ENCODE assay signal across 1 cellular context in the genomic region with DNA sequence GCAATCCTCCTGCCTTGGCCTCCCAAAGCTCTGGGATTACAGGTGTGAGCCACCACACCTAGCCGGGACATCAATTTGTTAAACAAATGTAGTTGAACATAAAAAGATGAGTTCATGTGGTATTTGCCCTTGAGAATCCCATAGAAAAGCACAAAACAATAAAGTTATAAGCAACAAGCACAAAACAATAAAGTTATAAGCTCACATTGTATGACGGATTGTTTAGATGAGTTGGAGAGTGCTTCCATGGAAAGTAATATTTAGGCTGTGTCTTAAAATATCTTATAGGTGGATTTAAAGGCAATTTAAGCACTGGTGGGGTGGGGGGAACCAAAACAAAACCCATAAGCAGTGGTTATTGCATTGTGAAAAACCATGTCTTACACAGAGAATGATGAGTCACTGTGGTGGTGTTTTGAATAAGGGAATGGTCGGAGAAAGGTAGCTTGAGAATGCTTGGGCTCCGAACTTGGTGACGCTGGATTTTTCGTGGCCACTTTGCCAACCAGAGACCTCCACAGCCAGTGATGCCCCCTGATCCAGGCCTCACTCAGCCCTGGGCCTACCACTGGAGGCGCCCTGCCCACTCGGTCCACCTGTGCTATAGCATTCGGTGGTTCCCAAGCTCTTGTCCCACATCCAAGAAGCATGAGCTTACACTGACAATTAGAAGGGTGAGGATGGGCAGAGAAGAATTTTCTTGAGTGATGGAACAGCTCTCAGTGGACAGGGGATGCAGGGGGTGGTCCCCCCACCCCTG.
TF ChIP-seq lines count a peak whose summit lies in the region.

No MANE protein-coding gene starts in this region.

TF ChIP-seq in K562, 482 proteins besides CTCF, POLR2A, EP300 and RAD21 (continued from another document and continues in another):
- TF ChIP-seq, protein P1, sequence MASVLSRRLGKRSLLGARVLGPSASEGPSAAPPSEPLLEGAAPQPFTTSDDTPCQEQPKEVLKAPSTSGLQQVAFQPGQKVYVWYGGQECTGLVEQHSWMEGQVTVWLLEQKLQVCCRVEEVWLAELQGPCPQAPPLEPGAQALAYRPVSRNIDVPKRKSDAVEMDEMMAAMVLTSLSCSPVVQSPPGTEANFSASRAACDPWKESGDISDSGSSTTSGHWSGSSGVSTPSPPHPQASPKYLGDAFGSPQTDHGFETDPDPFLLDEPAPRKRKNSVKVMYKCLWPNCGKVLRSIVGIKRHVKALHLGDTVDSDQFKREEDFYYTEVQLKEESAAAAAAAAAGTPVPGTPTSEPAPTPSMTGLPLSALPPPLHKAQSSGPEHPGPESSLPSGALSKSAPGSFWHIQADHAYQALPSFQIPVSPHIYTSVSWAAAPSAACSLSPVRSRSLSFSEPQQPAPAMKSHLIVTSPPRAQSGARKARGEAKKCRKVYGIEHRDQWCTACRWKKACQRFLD (CRISPR knock-in tag; IDR thresholded peaks at IDR 0.05) = no peak
- TF ChIP-seq ZNF316 (IDR thresholded peaks at IDR 0.05) (0 out of 2 replicates have a peak, but pooled peaks have one; percentile 22), TAF1 (IDR thresholded peaks at IDR 0.05; ENCODE audit: control insufficient read depth, extremely low read depth, insufficient read depth, low read length, severe bottlenecking) (no peak), ZNF140 (CRISPR knock-in tag; IDR thresholded peaks at IDR 0.05) (no peak), SREBF2 (CRISPR knock-in tag; IDR thresholded peaks at IDR 0.05) (no peak), HMGN3 (IDR thresholded peaks at IDR 0.05; ENCODE audit: borderline replicate concordance, extremely low read depth, insufficient read length, low read depth, low read length) (no peak), FOS (IDR thresholded peaks at IDR 0.05; ENCODE audit: extremely low read depth, insufficient read length) (no peak), SREBF1 (IDR thresholded peaks at IDR 0.05; ENCODE audit: borderline replicate concordance, low read depth, low read length) (no peak), ZNF444 (CRISPR knock-in tag; IDR thresholded peaks at IDR 0.05) (no peak)
- TF ChIP-seq, protein P2, sequence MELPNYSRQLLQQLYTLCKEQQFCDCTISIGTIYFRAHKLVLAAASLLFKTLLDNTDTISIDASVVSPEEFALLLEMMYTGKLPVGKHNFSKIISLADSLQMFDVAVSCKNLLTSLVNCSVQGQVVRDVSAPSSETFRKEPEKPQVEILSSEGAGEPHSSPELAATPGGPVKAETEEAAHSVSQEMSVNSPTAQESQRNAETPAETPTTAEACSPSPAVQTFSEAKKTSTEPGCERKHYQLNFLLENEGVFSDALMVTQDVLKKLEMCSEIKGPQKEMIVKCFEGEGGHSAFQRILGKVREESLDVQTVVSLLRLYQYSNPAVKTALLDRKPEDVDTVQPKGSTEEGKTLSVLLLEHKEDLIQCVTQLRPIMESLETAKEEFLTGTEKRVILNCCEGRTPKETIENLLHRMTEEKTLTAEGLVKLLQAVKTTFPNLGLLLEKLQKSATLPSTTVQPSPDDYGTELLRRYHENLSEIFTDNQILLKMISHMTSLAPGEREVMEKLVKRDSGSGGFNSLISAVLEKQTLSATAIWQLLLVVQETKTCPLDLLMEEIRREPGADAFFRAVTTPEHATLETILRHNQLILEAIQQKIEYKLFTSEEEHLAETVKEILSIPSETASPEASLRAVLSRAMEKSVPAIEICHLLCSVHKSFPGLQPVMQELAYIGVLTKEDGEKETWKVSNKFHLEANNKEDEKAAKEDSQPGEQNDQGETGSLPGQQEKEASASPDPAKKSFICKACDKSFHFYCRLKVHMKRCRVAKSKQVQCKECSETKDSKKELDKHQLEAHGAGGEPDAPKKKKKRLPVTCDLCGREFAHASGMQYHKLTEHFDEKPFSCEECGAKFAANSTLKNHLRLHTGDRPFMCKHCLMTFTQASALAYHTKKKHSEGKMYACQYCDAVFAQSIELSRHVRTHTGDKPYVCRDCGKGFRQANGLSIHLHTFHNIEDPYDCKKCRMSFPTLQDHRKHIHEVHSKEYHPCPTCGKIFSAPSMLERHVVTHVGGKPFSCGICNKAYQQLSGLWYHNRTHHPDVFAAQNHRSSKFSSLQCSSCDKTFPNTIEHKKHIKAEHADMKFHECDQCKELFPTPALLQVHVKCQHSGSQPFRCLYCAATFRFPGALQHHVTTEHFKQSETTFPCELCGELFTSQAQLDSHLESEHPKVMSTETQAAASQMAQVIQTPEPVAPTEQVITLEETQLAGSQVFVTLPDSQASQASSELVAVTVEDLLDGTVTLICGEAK (IDR thresholded peaks at IDR 0.05) = peak; percentile 81
- TF ChIP-seq, protein P2 (CRISPR knock-in tag; IDR thresholded peaks at IDR 0.05) = peak; percentile 75; the same call in 1 of the 2 replicates
- TF ChIP-seq, protein P3, sequence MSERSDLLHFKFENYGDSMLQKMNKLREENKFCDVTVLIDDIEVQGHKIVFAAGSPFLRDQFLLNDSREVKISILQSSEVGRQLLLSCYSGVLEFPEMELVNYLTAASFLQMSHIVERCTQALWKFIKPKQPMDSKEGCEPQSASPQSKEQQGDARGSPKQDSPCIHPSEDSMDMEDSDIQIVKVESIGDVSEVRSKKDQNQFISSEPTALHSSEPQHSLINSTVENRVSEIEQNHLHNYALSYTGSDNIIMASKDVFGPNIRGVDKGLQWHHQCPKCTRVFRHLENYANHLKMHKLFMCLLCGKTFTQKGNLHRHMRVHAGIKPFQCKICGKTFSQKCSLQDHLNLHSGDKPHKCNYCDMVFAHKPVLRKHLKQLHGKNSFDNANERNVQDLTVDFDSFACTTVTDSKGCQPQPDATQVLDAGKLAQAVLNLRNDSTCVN (CRISPR knock-in tag; IDR thresholded peaks at IDR 0.05) = no peak
- TF ChIP-seq, protein P4, sequence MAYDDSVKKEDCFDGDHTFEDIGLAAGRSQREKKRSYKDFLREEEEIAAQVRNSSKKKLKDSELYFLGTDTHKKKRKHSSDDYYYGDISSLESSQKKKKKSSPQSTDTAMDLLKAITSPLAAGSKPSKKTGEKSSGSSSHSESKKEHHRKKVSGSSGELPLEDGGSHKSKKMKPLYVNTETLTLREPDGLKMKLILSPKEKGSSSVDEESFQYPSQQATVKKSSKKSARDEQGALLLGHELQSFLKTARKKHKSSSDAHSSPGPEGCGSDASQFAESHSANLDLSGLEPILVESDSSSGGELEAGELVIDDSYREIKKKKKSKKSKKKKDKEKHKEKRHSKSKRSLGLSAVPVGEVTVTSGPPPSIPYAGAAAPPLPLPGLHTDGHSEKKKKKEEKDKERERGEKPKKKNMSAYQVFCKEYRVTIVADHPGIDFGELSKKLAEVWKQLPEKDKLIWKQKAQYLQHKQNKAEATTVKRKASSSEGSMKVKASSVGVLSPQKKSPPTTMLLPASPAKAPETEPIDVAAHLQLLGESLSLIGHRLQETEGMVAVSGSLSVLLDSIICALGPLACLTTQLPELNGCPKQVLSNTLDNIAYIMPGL (CRISPR knock-in tag; IDR thresholded peaks at IDR 0.05) = no peak
- TF ChIP-seq, protein P5, sequence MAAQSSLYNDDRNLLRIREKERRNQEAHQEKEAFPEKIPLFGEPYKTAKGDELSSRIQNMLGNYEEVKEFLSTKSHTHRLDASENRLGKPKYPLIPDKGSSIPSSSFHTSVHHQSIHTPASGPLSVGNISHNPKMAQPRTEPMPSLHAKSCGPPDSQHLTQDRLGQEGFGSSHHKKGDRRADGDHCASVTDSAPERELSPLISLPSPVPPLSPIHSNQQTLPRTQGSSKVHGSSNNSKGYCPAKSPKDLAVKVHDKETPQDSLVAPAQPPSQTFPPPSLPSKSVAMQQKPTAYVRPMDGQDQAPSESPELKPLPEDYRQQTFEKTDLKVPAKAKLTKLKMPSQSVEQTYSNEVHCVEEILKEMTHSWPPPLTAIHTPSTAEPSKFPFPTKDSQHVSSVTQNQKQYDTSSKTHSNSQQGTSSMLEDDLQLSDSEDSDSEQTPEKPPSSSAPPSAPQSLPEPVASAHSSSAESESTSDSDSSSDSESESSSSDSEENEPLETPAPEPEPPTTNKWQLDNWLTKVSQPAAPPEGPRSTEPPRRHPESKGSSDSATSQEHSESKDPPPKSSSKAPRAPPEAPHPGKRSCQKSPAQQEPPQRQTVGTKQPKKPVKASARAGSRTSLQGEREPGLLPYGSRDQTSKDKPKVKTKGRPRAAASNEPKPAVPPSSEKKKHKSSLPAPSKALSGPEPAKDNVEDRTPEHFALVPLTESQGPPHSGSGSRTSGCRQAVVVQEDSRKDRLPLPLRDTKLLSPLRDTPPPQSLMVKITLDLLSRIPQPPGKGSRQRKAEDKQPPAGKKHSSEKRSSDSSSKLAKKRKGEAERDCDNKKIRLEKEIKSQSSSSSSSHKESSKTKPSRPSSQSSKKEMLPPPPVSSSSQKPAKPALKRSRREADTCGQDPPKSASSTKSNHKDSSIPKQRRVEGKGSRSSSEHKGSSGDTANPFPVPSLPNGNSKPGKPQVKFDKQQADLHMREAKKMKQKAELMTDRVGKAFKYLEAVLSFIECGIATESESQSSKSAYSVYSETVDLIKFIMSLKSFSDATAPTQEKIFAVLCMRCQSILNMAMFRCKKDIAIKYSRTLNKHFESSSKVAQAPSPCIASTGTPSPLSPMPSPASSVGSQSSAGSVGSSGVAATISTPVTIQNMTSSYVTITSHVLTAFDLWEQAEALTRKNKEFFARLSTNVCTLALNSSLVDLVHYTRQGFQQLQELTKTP (IDR thresholded peaks at IDR 0.05; ENCODE audit: low read depth in 1 of 2, partially characterized antibody in 2 of 2) = no peak
- TF ChIP-seq, protein P6, sequence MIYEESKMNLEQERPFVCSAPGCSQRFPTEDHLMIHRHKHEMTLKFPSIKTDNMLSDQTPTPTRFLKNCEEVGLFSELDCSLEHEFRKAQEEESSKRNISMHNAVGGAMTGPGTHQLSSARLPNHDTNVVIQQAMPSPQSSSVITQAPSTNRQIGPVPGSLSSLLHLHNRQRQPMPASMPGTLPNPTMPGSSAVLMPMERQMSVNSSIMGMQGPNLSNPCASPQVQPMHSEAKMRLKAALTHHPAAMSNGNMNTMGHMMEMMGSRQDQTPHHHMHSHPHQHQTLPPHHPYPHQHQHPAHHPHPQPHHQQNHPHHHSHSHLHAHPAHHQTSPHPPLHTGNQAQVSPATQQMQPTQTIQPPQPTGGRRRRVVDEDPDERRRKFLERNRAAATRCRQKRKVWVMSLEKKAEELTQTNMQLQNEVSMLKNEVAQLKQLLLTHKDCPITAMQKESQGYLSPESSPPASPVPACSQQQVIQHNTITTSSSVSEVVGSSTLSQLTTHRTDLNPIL (CRISPR knock-in tag; IDR thresholded peaks at IDR 0.05) = no peak
